Comparison of ENCODE assay signal across 11 cellular contexts in genomic region chr15:98954411-98954810, GRCh38. TPM values are rescaled to one million over a fixed set of nuclear protein-coding genes. Genes with fewer than 3 reads are reported as not detected.
DNase-seq lines count a peak whose midpoint lies in the region; ATAC-seq and TF ChIP-seq lines count a peak whose summit lies in the region.
"Had no signal": no experiment of that assay in that cellular context is flagged by ENCODE, and none has a peak within 500 bp of the region (broad histone marks: within the 10 kb centered on the region; RNA-seq: fewer than 3 reads in every experiment).

No MANE protein-coding gene starts in this region.

- intact Hi-C loops in CD4-positive, alpha-beta memory T cell (cut with micrococcal nuclease), result no loop called here

- peaks cover 0 to 1% (median 0%) of the 10 kb centered on the region in 8 donors for H3K9me3 Mint-ChIP-seq in CD4-positive, alpha-beta memory T cell
- no peaks in the 10 kb centered on the region for H3K9me3 Mint-ChIP-seq in type B pancreatic cell

- peak overlapping the region; percentile 90 for H3K27ac ChIP-seq in right atrium auricular region
- H3K27ac ChIP-seq in CD4-positive, alpha-beta memory T cell (ENCODE audit: low read depth, low read length), result no peak overlapping the region

- H3K4me3 ChIP-seq in right atrium auricular region (no peak overlapping the region), skeletal muscle satellite cell (ENCODE audit: low read length) (no peak overlapping the region)
- no peak overlapping the region for H3K4me3 ChIP-seq in CD4-positive, alpha-beta memory T cell (ENCODE audit: low read length in 2 of 2)

- peak; percentile 72 for DNase-seq in GM03348 (ENCODE audit: low spot score)
- peak in 45 of 56 donors; percentile 11 to 90 (median 60) for DNase-seq in amygdala (lab: John Stamatoyannopoulos, UW)
- peak; percentile 92 for DNase-seq in right atrium auricular region (ENCODE audit: low spot score)
- DNase-seq in CD4-positive, alpha-beta memory T cell, result no peak
- no peak for DNase-seq in omental fat pad (ENCODE audit: low spot score)
- no peak for DNase-seq in type B pancreatic cell (ENCODE audit: extremely low spot score, unreplicated experiment)
- DNase-seq: cerebellar nuclear complex; stimulated activated CD4-positive, alpha-beta T cell treated with anti-CD3 and anti-CD28 coated beads, Interleukin-12 subunit alpha, Interleukin-12 subunit beta, amount 100 ng/mL, for 4 hours had no signal

- peaks cover 13 to 20% of the 10 kb centered on the region in 2 donors for H3K36me3 Mint-ChIP-seq in CD4-positive, alpha-beta memory T cell
- peaks cover 6% of the 10 kb centered on the region for H3K36me3 Mint-ChIP-seq in type B pancreatic cell

- H3K9me3 ChIP-seq in right atrium auricular region (no peaks in the 10 kb centered on the region), skeletal muscle satellite cell (replicated peaks; ENCODE audit: low read length) (no peaks in the 10 kb centered on the region)
- no peaks in the 10 kb centered on the region for H3K9me3 ChIP-seq in CD4-positive, alpha-beta memory T cell (ENCODE audit: control insufficient read depth in 1 of 2, low read length in 2 of 2)

- no peak overlapping the region for H3K4me3 Mint-ChIP-seq in CD4-positive, alpha-beta memory T cell
- no peak overlapping the region for H3K4me3 Mint-ChIP-seq in type B pancreatic cell

- CTCF ChIA-PET in CD4-positive, alpha-beta memory T cell (lab: Charles Lee; ENCODE audit: partially characterized antibody), result no interaction called here

- H3K27me3 Mint-ChIP-seq in CD4-positive, alpha-beta memory T cell, result no peaks in the 10 kb centered on the region
- no peaks in the 10 kb centered on the region for H3K27me3 Mint-ChIP-seq in type B pancreatic cell

- H3K36me3 ChIP-seq in right atrium auricular region, result peaks cover 58% of the 10 kb centered on the region
- H3K36me3 ChIP-seq in skeletal muscle satellite cell (ENCODE audit: insufficient read depth, low read length), result peaks cover 63% of the 10 kb centered on the region
- H3K36me3 ChIP-seq in CD4-positive, alpha-beta memory T cell (ENCODE audit: insufficient read depth, low read length), result no peaks in the 10 kb centered on the region

- H3K27me3 ChIP-seq in right atrium auricular region, result no peaks in the 10 kb centered on the region
- H3K27me3 ChIP-seq in skeletal muscle satellite cell (ENCODE audit: control insufficient read depth, insufficient read depth, low read length), result no peaks in the 10 kb centered on the region
- no peaks in the 10 kb centered on the region for H3K27me3 ChIP-seq in CD4-positive, alpha-beta memory T cell (ENCODE audit: insufficient read depth, low read length)

- H3K4me1 ChIP-seq in right atrium auricular region (peaks cover 0 to 48% of the 10 kb centered on the region in 2 donors), skeletal muscle satellite cell (ENCODE audit: control insufficient read depth, insufficient read depth, low read length) (peaks cover 22% of the 10 kb centered on the region)
- peaks cover 4% of the 10 kb centered on the region for H3K4me1 ChIP-seq in CD4-positive, alpha-beta memory T cell (ENCODE audit: insufficient read depth, low read length)

- H3K4me1 Mint-ChIP-seq in CD4-positive, alpha-beta memory T cell, result peaks cover 6 to 20% (median 8%) of the 10 kb centered on the region in 4 donors
- no peaks in the 10 kb centered on the region for H3K4me1 Mint-ChIP-seq in type B pancreatic cell (ENCODE audit: unreplicated experiment)

- peak overlapping the region; percentile 63 for H3K9ac ChIP-seq in skeletal muscle satellite cell (ENCODE audit: low read depth, low read length)

- no peak overlapping the region for H3K27ac Mint-ChIP-seq in CD4-positive, alpha-beta memory T cell
- H3K27ac Mint-ChIP-seq in type B pancreatic cell, result no peak overlapping the region

- TF ChIP-seq CTCF in right atrium auricular region (IDR thresholded peaks at IDR 0.05), result no peak
- TF ChIP-seq CTCF in omental fat pad (IDR thresholded peaks at IDR 0.05), result no peak
- TF ChIP-seq CTCF in type B pancreatic cell (conservative IDR thresholded peaks at IDR 0.05), result no peak

- no peak overlapping the region for H3K4me2 ChIP-seq in skeletal muscle satellite cell (ENCODE audit: low read length)

- POLR2A ChIA-PET in CD4-positive, alpha-beta memory T cell (lab: Charles Lee; ENCODE audit: partially characterized antibody), result no interaction called here

- ATAC-seq in GM21528 (IDR thresholded peaks at IDR 0.05; ENCODE audit: low FRiP score, unreplicated experiment), result no peak
- ATAC-seq in omental fat pad (ENCODE audit: low FRiP score), result no peak

RNA-seq across cellular contexts. Expression of gene PGPEP1L, which starts 53.2 kb away (rescaled TPM):
- total RNA-seq in right atrium auricular region, result 1 to 10 TPM in 1 of 2 donors, under 1 TPM in 1; 0.74 to 1.3 TPM
- total RNA-seq in skeletal muscle satellite cell (2012; rRNA removed), result not detected in 2 replicates
- not detected for total RNA-seq in CD4-positive, alpha-beta memory T cell
- not detected for polyA plus RNA-seq in CD4-positive, alpha-beta memory T cell
- total RNA-seq in omental fat pad, result not detected
- total RNA-seq in type B pancreatic cell (ENCODE audit: low replicate concordance), result not detected in 2 replicates
- total RNA-seq: T-helper 1 cell treated with Interleukin-12 subunit alpha and Interleukin-12 subunit beta and Interleukin-4 antibody, amounts not matched to agents 30 ng/mL and 1 ng/mL, for 36 hours had no signal

Comparison
In these comparisons a context has a peak if more than half of its experiments do, and no peak if none do; other contexts are left out.
1. DNase-seq: peak in GM03348 (single experiment), amygdala (45 of 56) and right atrium auricular region (single experiment); none in CD4-positive, alpha-beta memory T cell (0 of 5), omental fat pad (single experiment) and type B pancreatic cell (single experiment).